ENCODE assay signal across 27 cellular contexts in genomic region chr17:83131268-83132011, GRCh38. TPM values are rescaled to one million over a fixed set of nuclear protein-coding genes. Genes with fewer than 3 reads are reported as not detected.
DNase-seq lines count a peak whose midpoint lies in the region; ATAC-seq and TF ChIP-seq lines count a peak whose summit lies in the region.
"Had no signal": no experiment of that assay in that cellular context is flagged by ENCODE, and none has a peak within 500 bp of the region (broad histone marks: within the 10 kb centered on the region; RNA-seq: fewer than 3 reads in every experiment).

No MANE protein-coding gene starts in this region.

- peak overlapping the region; percentile 25 for H3K27ac Mint-ChIP-seq in activated CD4-positive, alpha-beta T cell treated with anti-CD3 and anti-CD28 coated beads, Interleukin-2, amount 10 ng/mL, durations not matched to agents 7 days and 5 days
- no peak overlapping the region for H3K27ac Mint-ChIP-seq in endodermal cell
- H3K27ac Mint-ChIP-seq: activated CD8-positive, alpha-beta T cell treated with anti-CD3 and anti-CD28 coated beads for 36 hours; activated naive CD8-positive, alpha-beta T cell treated with anti-CD3 and anti-CD28 coated beads for 36 hours; naive thymus-derived CD4-positive, alpha-beta T cell; stimulated activated naive B cell treated with anti-CD40 and anti-IgM and Interleukin-4, amounts not matched to agents 10 μg/mL and 1 μg/mL and 100 μg/mL, for 72 hours had no signal

- no peaks in the 10 kb centered on the region for H4K20me1 ChIP-seq in PC-9 (ENCODE audit: insufficient read depth)

- H3K4me1 ChIP-seq in PC-9 (replicated peaks; ENCODE audit: insufficient read depth), result peaks cover 24% of the 10 kb centered on the region
- H3K4me1 ChIP-seq in endodermal cell (ENCODE audit: control insufficient read depth, insufficient read depth, low read length), result no peaks in the 10 kb centered on the region
- peaks cover 0 to 2% (median 0%) of the 10 kb centered on the region in 6 donors for H3K4me1 ChIP-seq in spleen
- H3K4me1 ChIP-seq: colonic mucosa, upper lobe of left lung had no signal

- no peak for ATAC-seq in HG02884 (IDR thresholded peaks at IDR 0.05; ENCODE audit: unreplicated experiment)
- ATAC-seq: activated CD4-positive, CD25-positive, alpha-beta regulatory T cell treated with anti-CD3 and anti-CD28 coated beads, Interleukin-2, amount 50 U/mL, for 24 hours; activated CD8-positive, alpha-beta T cell treated with anti-CD3 and anti-CD28 coated beads for 36 hours; naive thymus-derived CD4-positive, alpha-beta T cell; stimulated activated naive B cell treated with anti-CD40 and anti-IgM and Interleukin-4, amounts not matched to agents 10 μg/mL and 1 μg/mL and 100 μg/mL, for 72 hours had no signal

- no TSS peak for BruUV-seq in PC-9 (replicated peaks; lab: Mats Ljungman, UMichigan)

- peak overlapping the region; percentile 38; the same call in 1 of the 2 replicates for H3K4me2 ChIP-seq in PC-9

- no peaks in the 10 kb centered on the region for H3K27me3 ChIP-seq in PC-9 (ENCODE audit: insufficient read depth, low read depth)
- no peaks in the 10 kb centered on the region for H3K27me3 ChIP-seq in endodermal cell (ENCODE audit: control insufficient read depth, insufficient read depth, low read length, poor library complexity, severe bottlenecking)
- H3K27me3 ChIP-seq in spleen (replicated peaks in 1 of 7), result peaks cover 0 to 31% (median 0%) of the 10 kb centered on the region in 7 donors
- H3K27me3 ChIP-seq: colonic mucosa, upper lobe of left lung had no signal

- CTCF ChIA-PET in activated CD4-positive, alpha-beta T cell treated with anti-CD3 and anti-CD28 coated beads, Interleukin-2, amount 10 ng/mL, durations not matched to agents 7 days and 5 days (lab: Charles Lee), result interaction anchor here (1.3 kb wide), 1 partner anchor 69 kb away, joined by 3 read pairs; no protein-coding TSS in a partner anchor
- CTCF ChIA-PET in PC-9 (lab: Charles Lee), result no interaction called here

- no peaks in the 10 kb centered on the region for H3K9me3 ChIP-seq in PC-9 (ENCODE audit: insufficient read depth, low read depth)
- H3K9me3 ChIP-seq in endodermal cell (ENCODE audit: control insufficient read depth, low read length), result no peaks in the 10 kb centered on the region
- H3K9me3 ChIP-seq in spleen, result no peaks in the 10 kb centered on the region
- H3K9me3 ChIP-seq: colonic mucosa, upper lobe of left lung had no signal

- H3K4me1 Mint-ChIP-seq in activated CD4-positive, alpha-beta T cell treated with anti-CD3 and anti-CD28 coated beads, Interleukin-2, amount 10 ng/mL, durations not matched to agents 7 days and 5 days, result no peaks in the 10 kb centered on the region
- no peaks in the 10 kb centered on the region for H3K4me1 Mint-ChIP-seq in endodermal cell
- H3K4me1 Mint-ChIP-seq: activated naive CD8-positive, alpha-beta T cell treated with anti-CD3 and anti-CD28 coated beads for 36 hours had no signal

- H3K4me3 ChIP-seq in PC-9 (no peak overlapping the region), endodermal cell (ENCODE audit: low read length) (no peak overlapping the region), spleen (no peak overlapping the region)
- H3K4me3 ChIP-seq: colonic mucosa, SK-N-MC, upper lobe of left lung had no signal

- WGBS in endodermal cell (ENCODE audit: insufficient coverage in 1 of 2, insufficient read length in 1 of 2), 2 experiments, result 92 to 96% methylated on average over 11 to 17 of the region's 17 CpGs
- 82 to 90% (median 88%) methylated on average over 17 of the region's 17 CpGs for whole genome bisulfite sequencing in spleen, 5 donors

- TF ChIP-seq POLR2A in spleen (IDR thresholded peaks at IDR 0.05), result no peak

- POLR2A ChIA-PET in activated CD4-positive, alpha-beta T cell treated with anti-CD3 and anti-CD28 coated beads, Interleukin-2, amount 10 ng/mL, durations not matched to agents 7 days and 5 days (lab: Charles Lee), result no interaction called here
- POLR2A ChIA-PET in PC-9 (lab: Charles Lee; ENCODE audit: unreplicated experiment), result no interaction called here

- 0 out of 2 replicates have a peak, but pooled peaks cover 4% of the 10 kb centered on the region for H3F3A ChIP-seq in PC-9 (ENCODE audit: insufficient read depth, low read depth)

- no peaks in the 10 kb centered on the region for H3K9me2 ChIP-seq in PC-9 (ENCODE audit: insufficient read depth)

- H3K27me3 Mint-ChIP-seq in activated CD4-positive, alpha-beta T cell treated with anti-CD3 and anti-CD28 coated beads, Interleukin-2, amount 10 ng/mL, durations not matched to agents 7 days and 5 days, result peaks cover 3% of the 10 kb centered on the region
- H3K27me3 Mint-ChIP-seq in endodermal cell (ENCODE audit: insufficient read depth), result peaks cover 2% of the 10 kb centered on the region

- no peak overlapping the region for H3K9ac ChIP-seq in endodermal cell (ENCODE audit: extremely low read depth, low read length, poor library complexity, severe bottlenecking)

- DNase-seq in activated CD4-positive, alpha-beta T cell treated with anti-CD3 and anti-CD28 coated beads, Interleukin-2, amount 10 ng/mL, durations not matched to agents 7 days and 5 days, result no peak
- DNase-seq in activated CD4-positive, alpha-beta T cell treated with anti-CD3 and anti-CD28 coated beads for 48 hours, result no peak
- DNase-seq in PC-9, result no peak
- DNase-seq in endodermal cell, result peak; percentile 43
- DNase-seq in spleen, result peak; percentile 43
- no peak for DNase-seq in SHP77 treated with DMSO at 0.1 percent for 48 hours (lab: John Stamatoyannopoulos, UW)
- no peak for DNase-seq in NOMO-1 treated with dmso at 0.1 percent for 144 hours (lab: John Stamatoyannopoulos, UW; ENCODE audit: unreplicated experiment)
- DNase-seq: 8988T; activated CD8-positive, alpha-beta T cell treated with anti-CD3 and anti-CD28 coated beads for 36 hours; activated naive CD8-positive, alpha-beta T cell treated with anti-CD3 and anti-CD28 coated beads for 36 hours; C1 segment of cervical spinal cord; colonic mucosa; effector memory CD4-positive, alpha-beta T cell; glutamatergic neuron; left ventricle myocardium superior; naive thymus-derived CD4-positive, alpha-beta T cell; NCI-H1092; NCI-H187; NCI-H510A; stimulated activated naive B cell treated with anti-CD40 and anti-IgM and Interleukin-4, amounts not matched to agents 10 μg/mL and 1 μg/mL and 100 μg/mL, for 72 hours; T-helper 1 cell had no signal

- H3K36me3 ChIP-seq in PC-9 (ENCODE audit: low read depth), result no peaks in the 10 kb centered on the region
- H3K36me3 ChIP-seq in endodermal cell (ENCODE audit: control insufficient read depth, insufficient read depth, low read length), result no peaks in the 10 kb centered on the region
- no peaks in the 10 kb centered on the region for H3K36me3 ChIP-seq in spleen
- H3K36me3 ChIP-seq: colonic mucosa, upper lobe of left lung had no signal

- H3K27ac ChIP-seq in PC-9 (no peak overlapping the region), endodermal cell (ENCODE audit: low read depth, low read length) (no peak overlapping the region), spleen (no peak overlapping the region)
- H3K27ac ChIP-seq: colonic mucosa, RWPE1, SK-N-MC, upper lobe of left lung had no signal

- H2AFZ ChIP-seq in PC-9, result no peak overlapping the region

- H3K36me3 Mint-ChIP-seq in activated CD4-positive, alpha-beta T cell treated with anti-CD3 and anti-CD28 coated beads, Interleukin-2, amount 10 ng/mL, durations not matched to agents 7 days and 5 days (ENCODE audit: low read depth), result no peaks in the 10 kb centered on the region
- H3K36me3 Mint-ChIP-seq in endodermal cell (ENCODE audit: low read depth), result no peaks in the 10 kb centered on the region
- H3K36me3 Mint-ChIP-seq: activated naive CD8-positive, alpha-beta T cell treated with anti-CD3 and anti-CD28 coated beads for 36 hours; IgD-negative memory B cell; naive thymus-derived CD4-positive, alpha-beta T cell; stimulated activated naive B cell treated with anti-CD40 and anti-IgM and Interleukin-4, amounts not matched to agents 10 μg/mL and 1 μg/mL and 100 μg/mL, for 72 hours had no signal

- intact Hi-C loops in PC-9 (cut with micrococcal nuclease; ENCODE audit: unreplicated experiment) (no loop called here), spleen (cut with DNase I; ENCODE audit: low total_unique reads) (no loop called here)

- no peaks in the 10 kb centered on the region for H3K9me3 Mint-ChIP-seq in activated CD4-positive, alpha-beta T cell treated with anti-CD3 and anti-CD28 coated beads, Interleukin-2, amount 10 ng/mL, durations not matched to agents 7 days and 5 days
- no peaks in the 10 kb centered on the region for H3K9me3 Mint-ChIP-seq in endodermal cell
- H3K9me3 Mint-ChIP-seq: activated CD8-positive, alpha-beta T cell treated with anti-CD3 and anti-CD28 coated beads for 36 hours; activated naive CD8-positive, alpha-beta T cell treated with anti-CD3 and anti-CD28 coated beads for 36 hours; IgD-negative memory B cell; naive thymus-derived CD4-positive, alpha-beta T cell; stimulated activated naive B cell treated with anti-CD40 and anti-IgM and Interleukin-4, amounts not matched to agents 10 μg/mL and 1 μg/mL and 100 μg/mL, for 72 hours had no signal

- no peak for TF ChIP-seq CTCF in PC-9 (conservative IDR thresholded peaks at IDR 0.05)
- no peak for TF ChIP-seq CTCF in endodermal cell (conservative IDR thresholded peaks at IDR 0.05)
- TF ChIP-seq CTCF in spleen (IDR thresholded peaks at IDR 0.05 in 8 of 11, conservative IDR thresholded peaks at IDR 0.05 in 3 of 11), result no peak

- no peak overlapping the region for H3K4me3 Mint-ChIP-seq in activated CD4-positive, alpha-beta T cell treated with anti-CD3 and anti-CD28 coated beads, Interleukin-2, amount 10 ng/mL, durations not matched to agents 7 days and 5 days
- no peak overlapping the region for H3K4me3 Mint-ChIP-seq in endodermal cell
- H3K4me3 Mint-ChIP-seq: activated CD8-positive, alpha-beta T cell treated with anti-CD3 and anti-CD28 coated beads for 36 hours; activated naive CD8-positive, alpha-beta T cell treated with anti-CD3 and anti-CD28 coated beads for 36 hours; IgD-negative memory B cell; naive thymus-derived CD4-positive, alpha-beta T cell; stimulated activated naive B cell treated with anti-CD40 and anti-IgM and Interleukin-4, amounts not matched to agents 10 μg/mL and 1 μg/mL and 100 μg/mL, for 72 hours had no signal

- H3K79me2 ChIP-seq in PC-9 (ENCODE audit: low read depth), result no peaks in the 10 kb centered on the region

RNA-seq across cellular contexts. Expression of gene METRNL, which starts 52.0 kb away (rescaled TPM):
- total RNA-seq in activated CD4-positive, alpha-beta T cell treated with anti-CD3 and anti-CD28 coated beads, Interleukin-2, amount 10 ng/mL, durations not matched to agents 7 days and 5 days, result 1 to 10 TPM; 2.1 to 2.2 TPM
- total RNA-seq in PC-9 (2021) (44.6 and 61.7 TPM in 2 replicates), endodermal cell (10 to 100 TPM in 1 of 2 donors, 1 to 10 TPM in 1; 7.3 to 10.3 TPM), spleen (10 to 100 TPM; 14.7 to 51.2 (median 38.5) TPM)
- 17.8 TPM for polyA plus RNA-seq in endodermal cell (2013, experiment 1 of 2)
- 16.6 TPM for polyA plus RNA-seq in endodermal cell (2013, experiment 2 of 2)
- polyA plus RNA-seq in spleen, result 10 to 100 TPM; 15.3 to 26.5 (median 21.8) TPM
- polyA plus RNA-seq: naive thymus-derived CD4-positive, alpha-beta T cell had no signal

Comparison
In these comparisons a context has a peak if more than half of its experiments do, and no peak if none do; other contexts are left out.
1. DNase-seq: peak in endodermal cell (single experiment) and spleen (single experiment); none in activated CD4-positive, alpha-beta T cell treated with anti-CD3 and anti-CD28 coated beads, Interleukin-2, amount 10 ng/mL, durations not matched to agents 7 days and 5 days (single experiment), activated CD4-positive, alpha-beta T cell treated with anti-CD3 and anti-CD28 coated beads for 48 hours (single experiment), PC-9 (0 of 2), SHP77 treated with DMSO at 0.1 percent for 48 hours (single experiment) and NOMO-1 treated with dmso at 0.1 percent for 144 hours (single experiment).